22 cellular contexts compared by ENCODE assay signal in genomic region chr19:16012552-16012951, GRCh38.
DNase-seq lines count a peak whose midpoint lies in the region; ATAC-seq, FAIRE-seq and TF ChIP-seq lines count a peak whose summit lies in the region.
"Had no signal": no experiment of that assay in that cellular context is flagged by ENCODE, and none has a peak within 500 bp of the region (broad histone marks: within the 10 kb centered on the region; RNA-seq: fewer than 3 reads in every experiment).

No MANE protein-coding gene starts in this region.

- no peaks in the 10 kb centered on the region for H3K4me1 Mint-ChIP-seq in chondrocyte (ENCODE audit: low read depth)
- H3K4me1 Mint-ChIP-seq: B cell had no signal

- no peaks in the 10 kb centered on the region for H3K4me1 ChIP-seq in small intestine (ENCODE audit: control insufficient read depth in 2 of 2, insufficient read depth in 1 of 2, low read depth in 1 of 2, low read length in 1 of 2)
- H3K4me1 ChIP-seq: A549, Caco-2 had no signal

- no peak overlapping the region for H3K27ac Mint-ChIP-seq in chondrocyte (ENCODE audit: unreplicated experiment)
- H3K27ac Mint-ChIP-seq: B cell; CD4-positive, alpha-beta T cell; CD8-positive, alpha-beta T cell had no signal

- no peaks in the 10 kb centered on the region for H3K36me3 ChIP-seq in small intestine (ENCODE audit: control insufficient read depth in 2 of 2, insufficient read depth in 2 of 2, low read length in 2 of 2)
- H3K36me3 ChIP-seq: BLaER1 treated with 17β-estradiol and CSF1 and Interleukin-3, amounts not matched to agents 10 nM and 100 nM had no signal

- intact Hi-C loops in posterior vena cava (cut with DNase I), result no loop called here

- no peak for ATAC-seq in activated CD4-positive, CD25-positive, alpha-beta regulatory T cell treated with anti-CD3 and anti-CD28 coated beads, Interleukin-2, amount 50 U/mL, for 24 hours
- no peak for ATAC-seq in GM18858 (IDR thresholded peaks at IDR 0.05; ENCODE audit: unreplicated experiment)
- ATAC-seq: A549; CD8-positive, alpha-beta T cell had no signal

- DNase-seq in activated CD4-positive, CD25-positive, alpha-beta regulatory T cell treated with anti-CD3 and anti-CD28 coated beads, Interleukin-2, amount 50 U/mL, for 72 hours, result peak; percentile 26
- DNase-seq in chondrocyte (ENCODE audit: low spot score), result peak; percentile 41
- DNase-seq in mesenteric fat pad (ENCODE audit: low spot score), result peak; percentile 74
- peak; percentile 41 for DNase-seq in posterior vena cava (ENCODE audit: low spot score)
- no peak for DNase-seq in small intestine
- DNase-seq: AML-193; Caco-2; Calu3; CD4-positive, alpha-beta T cell; CD8-positive, alpha-beta T cell; DMS79 treated with DMSO at 0.1 percent for 48 hours; GF-D8 had no signal

- peaks cover 3% of the 10 kb centered on the region for H3K9me3 Mint-ChIP-seq in chondrocyte (ENCODE audit: low read depth)
- H3K9me3 Mint-ChIP-seq: CD4-positive, alpha-beta T cell; CD8-positive, alpha-beta T cell had no signal

- FAIRE-seq in small intestine (lab: Jason Lieb, UNC), result no peak
- FAIRE-seq: A549, D721Med, G401.6, GM12891 had no signal

- no peak overlapping the region for H3K27ac ChIP-seq in small intestine (ENCODE audit: low read depth in 1 of 2, low read length in 1 of 2)
- H3K27ac ChIP-seq: 22Rv1; A549; BLaER1 treated with 17β-estradiol and CSF1 and Interleukin-3, amounts not matched to agents 10 nM and 100 nM; C4-2B had no signal

- no peaks in the 10 kb centered on the region for H3K9me3 ChIP-seq in small intestine (ENCODE audit: control insufficient read depth, low read depth)
- H3K9me3 ChIP-seq: A549, Caco-2 had no signal

- TF ChIP-seq CTCF in chondrocyte (IDR thresholded peaks at IDR 0.05), result no peak

- H3K4me3 ChIP-seq in small intestine (ENCODE audit: low read depth in 1 of 2, low read length in 2 of 2), result no peak overlapping the region
- H3K4me3 ChIP-seq: A549; BLaER1 treated with 17β-estradiol and CSF1 and Interleukin-3, amounts not matched to agents 10 nM and 100 nM had no signal

- 91 to 95% (median 93%) methylated on average over 4 of the region's 4 CpGs for WGBS in small intestine, 3 donors

- no peaks in the 10 kb centered on the region for H3K27me3 ChIP-seq in small intestine (ENCODE audit: control insufficient read depth in 2 of 2, insufficient read depth in 2 of 2, low read length in 2 of 2)
- H3K27me3 ChIP-seq: BLaER1 treated with 17β-estradiol and CSF1 and Interleukin-3, amounts not matched to agents 10 nM and 100 nM had no signal

- H3K4me3 Mint-ChIP-seq in chondrocyte (ENCODE audit: unreplicated experiment), result no peak overlapping the region
- H3K4me3 Mint-ChIP-seq: B cell; CD4-positive, alpha-beta T cell; CD8-positive, alpha-beta T cell had no signal

- H3K27me3 Mint-ChIP-seq in chondrocyte (ENCODE audit: low read depth), result peaks cover 8% of the 10 kb centered on the region
- H3K27me3 Mint-ChIP-seq: B cell; CD4-positive, alpha-beta T cell had no signal

- H3K36me3 Mint-ChIP-seq in chondrocyte (ENCODE audit: low read depth), result no peaks in the 10 kb centered on the region
- H3K36me3 Mint-ChIP-seq: CD8-positive, alpha-beta T cell had no signal
